Comparison of ENCODE assay signal across 8 cellular contexts in the genomic region with DNA sequence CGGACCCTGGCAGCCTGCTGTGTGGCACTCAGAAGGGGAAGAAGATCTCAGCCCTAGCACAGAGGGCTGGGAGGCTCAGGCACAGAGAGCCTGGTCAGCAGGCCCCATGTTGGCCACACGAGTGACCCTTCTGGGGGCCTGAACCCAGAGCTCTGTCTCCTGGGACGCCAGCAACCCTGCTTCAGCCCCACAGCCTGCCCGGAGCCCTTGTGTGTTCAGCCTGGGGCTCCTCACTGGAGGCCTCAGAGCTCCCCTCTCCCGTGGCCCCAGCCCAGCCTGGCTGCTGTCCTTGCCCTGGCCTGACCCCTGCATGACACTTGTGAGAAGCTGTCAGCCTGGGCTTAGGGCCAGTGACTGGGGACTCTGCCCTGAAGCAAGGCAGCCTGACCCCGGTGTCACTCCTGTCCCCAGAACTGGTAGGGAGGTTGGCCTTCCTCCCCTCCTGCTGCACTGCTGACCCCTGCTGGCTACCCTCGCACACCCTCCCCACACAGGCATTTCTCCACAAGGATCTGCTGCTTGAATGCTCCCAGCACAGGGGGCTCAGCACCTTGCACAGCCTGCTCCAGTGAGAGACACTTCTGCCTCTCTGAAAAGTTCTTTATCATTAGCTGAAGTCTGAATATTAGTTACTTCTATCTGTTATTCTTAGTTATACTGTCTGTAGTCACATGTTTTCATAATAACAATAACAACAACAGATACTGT. TPM values are rescaled to one million over a fixed set of nuclear protein-coding genes. Genes with fewer than 3 reads are reported as not detected.
DNase-seq lines count a peak whose midpoint lies in the region; ATAC-seq, FAIRE-seq and TF ChIP-seq lines count a peak whose summit lies in the region.

No MANE protein-coding gene starts in this region.

- H3K4me3 ChIP-seq in SJSA1 (no peak overlapping the region), K562 (no peak overlapping the region), kidney epithelial cell (ENCODE audit: low read depth, low read length) (no peak overlapping the region)

- POLR2A ChIA-PET in K562 (lab: Yijun Ruan, JAX), result interaction anchor here (0.6 to 2.8 kb wide), 3 partner anchors 10 to 146 kb away, joined by 3 to 12 read pairs (median 3); partner anchors contain the start of gene UQCC2

- TF ChIP-seq CTCF in K562 (IDR thresholded peaks at IDR 0.05 in 2 of 3, conservative IDR thresholded peaks at IDR 0.05 in 1 of 3; ENCODE audit: insufficient read depth in 2 of 3, low read depth in 1 of 3, low read length in 3 of 3) (peak; percentile 93 to 97 (median 96)), kidney epithelial cell (IDR thresholded peaks at IDR 0.05; ENCODE audit: insufficient read depth, low read length, poor library complexity, severe bottlenecking) (peak; percentile 69)

- H3K36me3 ChIP-seq in SJSA1, result no peaks in the 10 kb centered on the region
- H3K36me3 ChIP-seq in K562 (ENCODE audit: control insufficient read depth, insufficient read depth, low read length), result no peaks in the 10 kb centered on the region
- H3K36me3 ChIP-seq in kidney epithelial cell (ENCODE audit: control insufficient read depth, insufficient read depth, low read length), result no peaks in the 10 kb centered on the region

- no peak for TF ChIP-seq POLR2A in K562 (conservative IDR thresholded peaks at IDR 0.05)

- TF ChIP-seq RAD21 in Ishikawa (IDR thresholded peaks at IDR 0.05; ENCODE audit: low read depth) (peak; percentile 94), K562 (CRISPR knock-in tag; conservative IDR thresholded peaks at IDR 0.05 in 1 of 2, IDR thresholded peaks at IDR 0.05 in 1 of 2) (peak; percentile 85 to 96)

- peak overlapping the region in 1 of 2 experiments; percentile 85; a peak in 2 of 4 replicates for H3K9ac ChIP-seq in K562 (ENCODE audit: insufficient read depth in 1 of 2, low read depth in 2 of 2, low read length in 2 of 2)

- 12% methylated on average over 7 of the region's 7 CpGs for WGBS in K562 (ENCODE audit: insufficient coverage, low coverage, missing lambda C conversion rate)

- no TSS peak for BruUV-seq in K562 (replicated peaks; lab: Mats Ljungman, UMichigan)

- H3K27ac ChIP-seq in SJSA1, result no peak overlapping the region
- H3K27ac ChIP-seq in K562 (ENCODE audit: extremely low read depth, low read depth, low read length), result no peak overlapping the region

- no peaks in the 10 kb centered on the region for H3K9me1 ChIP-seq in K562 (ENCODE audit: control insufficient read depth, insufficient read depth, low read length)

- H3K79me2 ChIP-seq in K562 (ENCODE audit: control insufficient read depth, insufficient read depth, low read length), result no peaks in the 10 kb centered on the region

- in situ Hi-C loops in K562 (cut with MboI), result loop anchor here (5.0 kb wide), 2 partner anchors 175 to 390 kb away; no protein-coding TSS in a partner anchor

- H3K27me3 ChIP-seq in SJSA1 (replicated peaks) (no peaks in the 10 kb centered on the region), K562 (ENCODE audit: control insufficient read depth in 2 of 2, insufficient read depth in 2 of 2, low read length in 2 of 2) (peaks cover 32 to 66% of the 10 kb centered on the region in 2 experiments), kidney epithelial cell (ENCODE audit: control insufficient read depth, insufficient read depth, low read length) (no peaks in the 10 kb centered on the region)

- intact Hi-C loops in K562 (cut with micrococcal nuclease), result loop anchor here (1.0 kb wide), 4 partner anchors 18 to 177 kb away; partner anchors contain the start of gene UQCC2

- peak; percentile 39 for DNase-seq in DMS79 (lab: John Stamatoyannopoulos, UW)
- peak; percentile 68 to 76 for DNase-seq in SJSA1 (ENCODE audit: low read depth in 1 of 2, low spot score in 2 of 2)
- DNase-seq in K562 (ENCODE audit: extremely low read depth in 1 of 4, low spot score in 3 of 4), result peak; percentile 83 to 87 (median 84)
- DNase-seq in kidney epithelial cell (ENCODE audit: low read depth), result no peak
- peak; percentile 32 to 33 for DNase-seq in stimulated activated CD4-positive, alpha-beta T cell treated with anti-CD3 and anti-CD28 coated beads, Interleukin-4, amount 100 ng/mL, for 48 hours (ENCODE audit: low read depth in 2 of 2)

- FAIRE-seq in K562 (lab: Jason Lieb, UNC), result peak; percentile 97

- CTCF ChIA-PET in K562 (lab: Yijun Ruan, JAX; ENCODE audit: low intra/inter-chr PET ratio), result interaction anchor here (0.8 to 2.6 kb wide), 5 partner anchors 18 to 176 kb away, joined by 3 to 18 read pairs (median 12); partner anchors contain the start of gene UQCC2

- TF ChIP-seq EP300 in Ishikawa (IDR thresholded peaks at IDR 0.05; ENCODE audit: borderline replicate concordance) (no peak), K562 (IDR thresholded peaks at IDR 0.05; ENCODE audit: low read length) (no peak)

- H3K9me3 ChIP-seq in SJSA1 (replicated peaks), result no peaks in the 10 kb centered on the region
- H3K9me3 ChIP-seq in K562 (replicated peaks; ENCODE audit: control insufficient read depth, insufficient read depth, low read depth, low read length), result no peaks in the 10 kb centered on the region

- peak; percentile 97 for ATAC-seq in K562
- no peak for ATAC-seq in GM18519 (IDR thresholded peaks at IDR 0.05; ENCODE audit: low FRiP score, unreplicated experiment)
- ATAC-seq in HG02885 (IDR thresholded peaks at IDR 0.05; ENCODE audit: poor library complexity, unreplicated experiment), result no peak

- H3K4me1 ChIP-seq in SJSA1 (replicated peaks), result peaks cover 30% of the 10 kb centered on the region
- peaks cover 0 to 16% of the 10 kb centered on the region in 2 experiments; a peak in 2 of 5 replicates for H3K4me1 ChIP-seq in K562 (replicated peaks in 1 of 2; ENCODE audit: control insufficient read depth in 2 of 2, insufficient read depth in 2 of 2, low read length in 2 of 2)

- H4K20me1 ChIP-seq in K562 (replicated peaks; ENCODE audit: control insufficient read depth, insufficient read depth, low read length), result 0 out of 2 replicates have a peak, but pooled peaks cover 12% of the 10 kb centered on the region

- H2AFZ ChIP-seq in K562 (ENCODE audit: low read depth, low read length), result no peak overlapping the region

- H3K4me2 ChIP-seq in K562 (ENCODE audit: insufficient read depth, low read length), result no peak overlapping the region

RNA-seq across cellular contexts. Expression of gene IP6K3, which starts 15.4 kb away (rescaled TPM):
- total RNA-seq in SJSA1 (2014; rRNA removed; shearing (Covaris generic)), result 5.2 and 5.3 TPM in 2 replicates
- not detected in 2 replicates for total RNA-seq in K562 (2011; cell fraction: chromatin; rRNA removed; ENCODE audit: low replicate concordance)
- not detected in 2 replicates for total RNA-seq in K562 (2011; cell fraction: nucleolus; rRNA removed)
- total RNA-seq in K562 (2011; cell fraction: nucleoplasm; rRNA removed), result not detected in 2 replicates
- not detected in 2 replicates for total RNA-seq in K562 (2014; rRNA removed)
- not detected in 2 replicates for total RNA-seq in K562 (2014; rRNA removed; fragmentation: Illumina TruSeq; extraction: Trizol)
- total RNA-seq in K562 (2015; rRNA removed; fragmentation: Illumina TruSeq; extraction: Trizol), result not detected in 2 replicates
- total RNA-seq in K562 (2021), result not detected in 2 replicates
- not detected in 2 replicates for polyA plus RNA-seq in K562 (2011; rRNA removed)
- polyA plus RNA-seq in K562 (2011; cell fraction: cytosol; rRNA removed), result not detected in 2 replicates
- not detected in 2 replicates for polyA plus RNA-seq in K562 (2011; cell fraction: nucleus; rRNA removed)
- not detected in 2 replicates for polyA plus RNA-seq in K562 (2012)
- polyA plus RNA-seq in K562 (2014; fragmentation: Illumina TruSeq; extraction: Trizol), result not detected in 2 replicates
- not detected for polyA plus RNA-seq in K562 (2014; fragmentation: Nextera tagmentation; extraction: Ambion mirVana)
- polyA plus RNA-seq in K562 (2014; rRNA removed), result not detected in 2 replicates
- not detected in 2 replicates for polyA minus RNA-seq in K562 (2011; rRNA and poly(A)+ RNA removed)
- polyA minus RNA-seq in K562 (2011; cell fraction: cytosol; rRNA and poly(A)+ RNA removed), result not detected in 2 replicates
- not detected in 2 replicates for polyA minus RNA-seq in K562 (2011; cell fraction: nucleus; rRNA and poly(A)+ RNA removed)
- 0.29 and 1.6 TPM in 2 replicates for total RNA-seq in kidney epithelial cell

RNA-seq across cellular contexts. Expression of gene LEMD2, which starts 26.9 kb away (rescaled TPM):
- 78.7 and 92.9 TPM in 2 replicates for total RNA-seq in SJSA1 (2014; rRNA removed; shearing (Covaris generic))
- 110 and 155 TPM in 2 replicates for total RNA-seq in K562 (2011; cell fraction: chromatin; rRNA removed; ENCODE audit: low replicate concordance)
- 95.4 and 123 TPM in 2 replicates for total RNA-seq in K562 (2011; cell fraction: nucleolus; rRNA removed)
- total RNA-seq in K562 (2011; cell fraction: nucleoplasm; rRNA removed), result 110 and 121 TPM in 2 replicates
- total RNA-seq in K562 (2014; rRNA removed) (30.8 and 42.0 TPM in 2 replicates), K562 (2014; rRNA removed; fragmentation: Illumina TruSeq; extraction: Trizol) (24.3 and 28.2 TPM in 2 replicates), K562 (2015; rRNA removed; fragmentation: Illumina TruSeq; extraction: Trizol) (36.4 and 44.5 TPM in 2 replicates), K562 (2021) (36.4 and 42.6 TPM in 2 replicates), kidney epithelial cell (78.0 and 80.6 TPM in 2 replicates)
- polyA plus RNA-seq in K562 (2011; rRNA removed) (46.3 and 50.4 TPM in 2 replicates), K562 (2014; fragmentation: Illumina TruSeq; extraction: Trizol) (26.4 and 26.7 TPM in 2 replicates), K562 (2014; fragmentation: Nextera tagmentation; extraction: Ambion mirVana) (under 1 TPM; 0.32 to 0.37 TPM), K562 (2014; rRNA removed) (34.3 and 41.4 TPM in 2 replicates)
- polyA plus RNA-seq in K562 (2011; cell fraction: cytosol; rRNA removed), result 30.6 and 34.6 TPM in 2 replicates
- 121 and 133 TPM in 2 replicates for polyA plus RNA-seq in K562 (2011; cell fraction: nucleus; rRNA removed)
- 30.2 and 57.3 TPM in 2 replicates for polyA plus RNA-seq in K562 (2012)
- polyA minus RNA-seq in K562 (2011; rRNA and poly(A)+ RNA removed), result 32.2 and 37.5 TPM in 2 replicates
- polyA minus RNA-seq in K562 (2011; cell fraction: cytosol; rRNA and poly(A)+ RNA removed), result 16.3 and 23.9 TPM in 2 replicates
- 53.7 and 96.3 TPM in 2 replicates for polyA minus RNA-seq in K562 (2011; cell fraction: nucleus; rRNA and poly(A)+ RNA removed)

RNA-seq across cellular contexts. Expression of gene MLN, which starts 41.7 kb away (rescaled TPM):
- not detected in 2 replicates for total RNA-seq in SJSA1 (2014; rRNA removed; shearing (Covaris generic))
- total RNA-seq in K562 (2011; cell fraction: chromatin; rRNA removed; ENCODE audit: low replicate concordance), result not detected in 2 replicates
- not detected in 2 replicates for total RNA-seq in K562 (2011; cell fraction: nucleolus; rRNA removed)
- total RNA-seq in K562 (2011; cell fraction: nucleoplasm; rRNA removed), result not detected in 2 replicates
- not detected in 2 replicates for total RNA-seq in K562 (2014; rRNA removed)
- not detected in 2 replicates for total RNA-seq in K562 (2014; rRNA removed; fragmentation: Illumina TruSeq; extraction: Trizol)
- total RNA-seq in K562 (2015; rRNA removed; fragmentation: Illumina TruSeq; extraction: Trizol), result not detected in 2 replicates
- not detected in 2 replicates for total RNA-seq in K562 (2021)
- polyA plus RNA-seq in K562 (2011; rRNA removed), result not detected in 2 replicates
- not detected in 2 replicates for polyA plus RNA-seq in K562 (2011; cell fraction: cytosol; rRNA removed)
- not detected in 2 replicates for polyA plus RNA-seq in K562 (2011; cell fraction: nucleus; rRNA removed)
- polyA plus RNA-seq in K562 (2012), result not detected in 2 replicates
- polyA plus RNA-seq in K562 (2014; fragmentation: Illumina TruSeq; extraction: Trizol), result not detected in 2 replicates
- polyA plus RNA-seq in K562 (2014; fragmentation: Nextera tagmentation; extraction: Ambion mirVana), result not detected
- polyA plus RNA-seq in K562 (2014; rRNA removed), result not detected in 2 replicates
- polyA minus RNA-seq in K562 (2011; rRNA and poly(A)+ RNA removed), result not detected in 2 replicates
- not detected in 2 replicates for polyA minus RNA-seq in K562 (2011; cell fraction: cytosol; rRNA and poly(A)+ RNA removed)
- polyA minus RNA-seq in K562 (2011; cell fraction: nucleus; rRNA and poly(A)+ RNA removed), result not detected in 2 replicates
- total RNA-seq in kidney epithelial cell, result not detected in 2 replicates

RNA-seq across cellular contexts. Expression of gene UQCC2, which starts 50.6 kb away (rescaled TPM):
- 79.4 and 99.2 TPM in 2 replicates for total RNA-seq in SJSA1 (2014; rRNA removed; shearing (Covaris generic))
- 19.9 and 36.1 TPM in 2 replicates for total RNA-seq in K562 (2011; cell fraction: chromatin; rRNA removed; ENCODE audit: low replicate concordance)
- 29.5 and 31.9 TPM in 2 replicates for total RNA-seq in K562 (2011; cell fraction: nucleolus; rRNA removed)
- total RNA-seq in K562 (2011; cell fraction: nucleoplasm; rRNA removed), result 27.8 and 33.5 TPM in 2 replicates
- total RNA-seq in K562 (2014; rRNA removed) (63.3 and 92.9 TPM in 2 replicates), K562 (2014; rRNA removed; fragmentation: Illumina TruSeq; extraction: Trizol) (140 and 158 TPM in 2 replicates), K562 (2015; rRNA removed; fragmentation: Illumina TruSeq; extraction: Trizol) (113 and 133 TPM in 2 replicates), K562 (2021) (161 and 179 TPM in 2 replicates), kidney epithelial cell (32.0 and 38.4 TPM in 2 replicates)
- polyA plus RNA-seq in K562 (2011; rRNA removed) (128 and 161 TPM in 2 replicates), K562 (2014; fragmentation: Illumina TruSeq; extraction: Trizol) (110 and 119 TPM in 2 replicates), K562 (2014; fragmentation: Nextera tagmentation; extraction: Ambion mirVana) (100 to 1,000 TPM; 832 to 927 TPM), K562 (2014; rRNA removed) (58.5 and 98.3 TPM in 2 replicates)
- 49.2 and 81.5 TPM in 2 replicates for polyA plus RNA-seq in K562 (2011; cell fraction: cytosol; rRNA removed)
- polyA plus RNA-seq in K562 (2011; cell fraction: nucleus; rRNA removed), result 67.5 and 72.8 TPM in 2 replicates
- 166 and 322 TPM in 2 replicates for polyA plus RNA-seq in K562 (2012)
- polyA minus RNA-seq in K562 (2011; rRNA and poly(A)+ RNA removed), result 17.7 and 23.0 TPM in 2 replicates
- 19.1 and 24.0 TPM in 2 replicates for polyA minus RNA-seq in K562 (2011; cell fraction: cytosol; rRNA and poly(A)+ RNA removed)
- 17.8 and 17.9 TPM in 2 replicates for polyA minus RNA-seq in K562 (2011; cell fraction: nucleus; rRNA and poly(A)+ RNA removed)
